In the genomic region with DNA sequence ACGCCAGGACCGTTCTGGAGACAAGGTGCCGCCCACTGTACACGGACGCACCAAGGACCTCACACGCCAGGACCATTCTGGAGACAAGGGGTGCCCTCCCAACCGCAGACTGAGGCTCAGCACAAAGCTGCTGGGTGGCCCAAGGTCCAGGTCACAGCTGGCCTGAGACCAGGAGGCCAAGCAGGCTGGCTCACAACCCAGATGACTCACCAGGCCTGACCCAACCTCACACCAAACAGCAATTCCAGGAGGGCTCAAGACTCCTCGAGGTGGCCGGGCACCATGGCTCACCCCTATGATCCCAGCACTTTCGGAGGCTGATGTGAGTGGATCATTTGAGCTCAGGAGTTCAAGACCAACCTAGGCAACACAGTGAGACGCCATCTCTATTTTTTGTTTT, we compare ENCODE assay signal across 1 cellular context.
TF ChIP-seq lines count a peak whose summit lies in the region.

No MANE protein-coding gene starts in this region.

TF ChIP-seq in GM12878, 131 proteins besides CTCF, POLR2A, EP300 and RAD21:
- TF ChIP-seq CEBPB (IDR thresholded peaks at IDR 0.05; ENCODE audit: borderline replicate concordance in 1 of 2, low read depth in 2 of 2, low read length in 2 of 2) = no peak
- no peak for TF ChIP-seq EZH2 (IDR thresholded peaks at IDR 0.05; ENCODE audit: borderline replicate concordance, control insufficient read depth, low read depth, low read length)
- TF ChIP-seq HCFC1 (IDR thresholded peaks at IDR 0.05; ENCODE audit: low read length) = no peak
- peak; percentile 27; the same call in 1 of the 2 replicates for TF ChIP-seq POLR2AphosphoS5 (IDR thresholded peaks at IDR 0.05; ENCODE audit: low read length)
